ENCODE assay signal across 8 cellular contexts in the genomic region with DNA sequence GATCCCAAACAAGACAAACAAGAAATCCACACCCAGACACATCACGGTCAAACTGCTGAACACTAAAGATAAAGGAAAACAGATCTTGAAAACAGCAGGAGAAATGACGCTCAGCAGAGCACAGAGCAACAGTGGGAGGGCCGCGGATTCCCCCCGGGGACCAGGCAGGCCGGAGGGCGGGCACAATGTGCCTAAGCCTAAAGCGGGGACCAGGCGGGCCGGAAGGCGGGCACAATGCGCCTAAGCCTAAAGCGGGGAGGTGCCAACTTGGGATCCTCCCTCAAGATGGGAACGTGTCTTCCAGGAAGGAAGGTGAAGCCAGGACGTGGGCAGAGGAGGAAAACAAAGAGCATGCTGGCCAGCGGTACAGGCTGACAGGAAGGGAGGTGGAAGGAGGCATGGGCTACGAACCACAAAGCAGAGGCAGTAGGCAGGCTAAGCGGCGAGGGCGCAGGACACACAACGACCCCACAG. TPM values are rescaled to one million over a fixed set of nuclear protein-coding genes. Genes with fewer than 3 reads are reported as not detected.
DNase-seq lines count a peak whose midpoint lies in the region; ATAC-seq and TF ChIP-seq lines count a peak whose summit lies in the region.

No MANE protein-coding gene starts in this region.

- H3K27ac Mint-ChIP-seq in nephron: peak overlapping the region; percentile 28 to 73 (median 63)

- peaks cover 72% of the 10 kb centered on the region for H3K79me2 ChIP-seq in PC-3 (ENCODE audit: low read length)

- DNase-seq in HEK293T (ENCODE audit: extremely low spot score) (peak; percentile 33), PC-3 (peak; percentile 26), esophagus muscularis mucosa (ENCODE audit: extremely low spot score) (no peak), head of caudate nucleus (no peak), NCI-H128 (lab: John Stamatoyannopoulos, UW; ENCODE audit: unreplicated experiment) (no peak)
- DNase-seq in stimulated activated CD4-positive, alpha-beta T cell treated with anti-CD3 and anti-CD28 coated beads, Interleukin-2, amount 100 ng/mL, for 24 hours: no peak

- H3K4me1 Mint-ChIP-seq in nephron: peaks cover 40% of the 10 kb centered on the region

- H3K9me2 ChIP-seq in PC-3 (replicated peaks; ENCODE audit: low read length): no peaks in the 10 kb centered on the region

- no peak for TF ChIP-seq CTCF in GM12875 (IDR thresholded peaks at IDR 0.05; ENCODE audit: borderline replicate concordance, insufficient read depth, low read depth, low read length)
- no peak for TF ChIP-seq CTCF in PC-3 (conservative IDR thresholded peaks at IDR 0.05; ENCODE audit: low read depth, low read length)
- TF ChIP-seq CTCF in esophagus muscularis mucosa (IDR thresholded peaks at IDR 0.05): no peak
- TF ChIP-seq CTCF in nephron (IDR thresholded peaks at IDR 0.05; ENCODE audit: unreplicated experiment in 3 of 3): no peak

- TF ChIP-seq EP300 in esophagus muscularis mucosa (IDR thresholded peaks at IDR 0.05): no peak

- peaks cover 7% of the 10 kb centered on the region; the same call in 1 of the 2 replicates for H4K20me1 ChIP-seq in PC-3 (ENCODE audit: low read length)

- TF ChIP-seq POLR2A in esophagus muscularis mucosa (IDR thresholded peaks at IDR 0.05; ENCODE audit: low read depth): no peak

- H3K27ac ChIP-seq in PC-3 (ENCODE audit: low read length) (no peak overlapping the region), esophagus muscularis mucosa (replicated peaks in 1 of 4) (peak overlapping the region in 3 of 4 donors; percentile 5 to 62 (median 47))

- no peaks in the 10 kb centered on the region for H3K4me1 ChIP-seq in PC-3 (ENCODE audit: insufficient read depth, low read length)
- peaks cover 48 to 80% (median 71%) of the 10 kb centered on the region in 4 donors for H3K4me1 ChIP-seq in esophagus muscularis mucosa

- no peak overlapping the region for H2AFZ ChIP-seq in PC-3 (ENCODE audit: low read length)

- 46% methylated on average over 18 of the region's 21 CpGs for WGBS in esophagus muscularis mucosa

- H3K36me3 ChIP-seq in PC-3 (ENCODE audit: low read depth, low read length): no peaks in the 10 kb centered on the region; the same call in 1 of the 2 replicates
- H3K36me3 ChIP-seq in esophagus muscularis mucosa: peaks cover 5 to 32% (median 11%) of the 10 kb centered on the region in 4 donors

- intact Hi-C loops in PC-3 (cut with micrococcal nuclease): no loop called here
- intact Hi-C loops in esophagus muscularis mucosa (cut with DNase I): loop anchor here (10.0 kb wide), 1 partner anchor 104 kb away; no protein-coding TSS in a partner anchor
- intact Hi-C loops in head of caudate nucleus (cut with DNase I): no loop called here

- H3K27me3 ChIP-seq in PC-3 (ENCODE audit: low read length) (no peaks in the 10 kb centered on the region), esophagus muscularis mucosa (no peaks in the 10 kb centered on the region)

- no peaks in the 10 kb centered on the region for H3K27me3 Mint-ChIP-seq in nephron (ENCODE audit: low read depth)

- BruUV-seq in PC-3 (replicated peaks; lab: Mats Ljungman, UMichigan): no TSS peak

- no peaks in the 10 kb centered on the region for H3F3A ChIP-seq in PC-3 (ENCODE audit: low read length, unreplicated experiment)

- CTCF ChIA-PET in HEK293T (lab: Yijun Ruan, JAX): no interaction called here
- CTCF ChIA-PET in PC-3 (lab: Charles Lee): no interaction called here

- H3K9me3 ChIP-seq in PC-3 (ENCODE audit: low read length) (no peaks in the 10 kb centered on the region), esophagus muscularis mucosa (no peaks in the 10 kb centered on the region)

- peak; percentile 87 for ATAC-seq in PC-3

- H3K4me3 Mint-ChIP-seq in nephron: peak overlapping the region; percentile 31 to 68 (median 60)

- H3K9me3 Mint-ChIP-seq in nephron: no peaks in the 10 kb centered on the region

- peaks cover 4% of the 10 kb centered on the region for H3K36me3 Mint-ChIP-seq in nephron (ENCODE audit: low read depth)

- POLR2A ChIA-PET in HEK293T (lab: Yijun Ruan, JAX) (no interaction called here), PC-3 (lab: Charles Lee; ENCODE audit: unreplicated experiment) (no interaction called here)

- H3K4me2 ChIP-seq in PC-3 (ENCODE audit: low read length): peak overlapping the region; percentile 23; the same call in 1 of the 2 replicates

- H3K4me3 ChIP-seq in GM12875 (ENCODE audit: low read depth, low read length): peak overlapping the region; percentile 23
- H3K4me3 ChIP-seq in PC-3 (ENCODE audit: low read length): no peak overlapping the region
- peak overlapping the region in 1 of 4 donors; percentile 19 for H3K4me3 ChIP-seq in esophagus muscularis mucosa

- H3K9ac ChIP-seq in PC-3 (ENCODE audit: low read length): no peak overlapping the region

TF ChIP-seq in HEK293T, 16 proteins besides CTCF, POLR2A, EP300 and RAD21:
- TF ChIP-seq ZNF384 (IDR thresholded peaks at IDR 0.05) (no peak), CTBP1 (IDR thresholded peaks at IDR 0.05; ENCODE audit: borderline replicate concordance) (no peak), FOXK2 (IDR thresholded peaks at IDR 0.05) (no peak), FOXM1 (IDR thresholded peaks at IDR 0.05; ENCODE audit: borderline replicate concordance) (no peak), LEF1 (IDR thresholded peaks at IDR 0.05; ENCODE audit: borderline replicate concordance) (no peak), ARNT (IDR thresholded peaks at IDR 0.05) (no peak), BHLHE40 (IDR thresholded peaks at IDR 0.05; ENCODE audit: borderline replicate concordance) (no peak), TARDBP (IDR thresholded peaks at IDR 0.05) (no peak), SUZ12 (IDR thresholded peaks at IDR 0.05) (no peak), NFRKB (IDR thresholded peaks at IDR 0.05) (no peak), SP1 (IDR thresholded peaks at IDR 0.05) (no peak), ELF4 (IDR thresholded peaks at IDR 0.05) (no peak)
- TF ChIP-seq, protein P1, sequence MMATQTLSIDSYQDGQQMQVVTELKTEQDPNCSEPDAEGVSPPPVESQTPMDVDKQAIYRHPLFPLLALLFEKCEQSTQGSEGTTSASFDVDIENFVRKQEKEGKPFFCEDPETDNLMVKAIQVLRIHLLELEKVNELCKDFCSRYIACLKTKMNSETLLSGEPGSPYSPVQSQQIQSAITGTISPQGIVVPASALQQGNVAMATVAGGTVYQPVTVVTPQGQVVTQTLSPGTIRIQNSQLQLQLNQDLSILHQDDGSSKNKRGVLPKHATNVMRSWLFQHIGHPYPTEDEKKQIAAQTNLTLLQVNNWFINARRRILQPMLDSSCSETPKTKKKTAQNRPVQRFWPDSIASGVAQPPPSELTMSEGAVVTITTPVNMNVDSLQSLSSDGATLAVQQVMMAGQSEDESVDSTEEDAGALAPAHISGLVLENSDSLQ (IDR thresholded peaks at IDR 0.05): no peak

RNA-seq across cellular contexts. Expression of a gene that starts 31.1 kb away (rescaled TPM):
- total RNA-seq in PC-3 (2014; rRNA removed) (80.3 and 85.4 TPM in 2 replicates), esophagus muscularis mucosa (100 to 1,000 TPM in 2 of 4 donors, 10 to 100 TPM in 2; 86.8 to 131 (median 105) TPM)

Comparison
In these comparisons a context has a peak if more than half of its experiments do, and no peak if none do; other contexts are left out.
1. DNase-seq: peak in HEK293T (single experiment) and PC-3 (single experiment); none in esophagus muscularis mucosa (single experiment), head of caudate nucleus (0 of 42), NCI-H128 (single experiment) and stimulated activated CD4-positive, alpha-beta T cell treated with anti-CD3 and anti-CD28 coated beads, Interleukin-2, amount 100 ng/mL, for 24 hours (0 of 2).